In the genomic region with DNA sequence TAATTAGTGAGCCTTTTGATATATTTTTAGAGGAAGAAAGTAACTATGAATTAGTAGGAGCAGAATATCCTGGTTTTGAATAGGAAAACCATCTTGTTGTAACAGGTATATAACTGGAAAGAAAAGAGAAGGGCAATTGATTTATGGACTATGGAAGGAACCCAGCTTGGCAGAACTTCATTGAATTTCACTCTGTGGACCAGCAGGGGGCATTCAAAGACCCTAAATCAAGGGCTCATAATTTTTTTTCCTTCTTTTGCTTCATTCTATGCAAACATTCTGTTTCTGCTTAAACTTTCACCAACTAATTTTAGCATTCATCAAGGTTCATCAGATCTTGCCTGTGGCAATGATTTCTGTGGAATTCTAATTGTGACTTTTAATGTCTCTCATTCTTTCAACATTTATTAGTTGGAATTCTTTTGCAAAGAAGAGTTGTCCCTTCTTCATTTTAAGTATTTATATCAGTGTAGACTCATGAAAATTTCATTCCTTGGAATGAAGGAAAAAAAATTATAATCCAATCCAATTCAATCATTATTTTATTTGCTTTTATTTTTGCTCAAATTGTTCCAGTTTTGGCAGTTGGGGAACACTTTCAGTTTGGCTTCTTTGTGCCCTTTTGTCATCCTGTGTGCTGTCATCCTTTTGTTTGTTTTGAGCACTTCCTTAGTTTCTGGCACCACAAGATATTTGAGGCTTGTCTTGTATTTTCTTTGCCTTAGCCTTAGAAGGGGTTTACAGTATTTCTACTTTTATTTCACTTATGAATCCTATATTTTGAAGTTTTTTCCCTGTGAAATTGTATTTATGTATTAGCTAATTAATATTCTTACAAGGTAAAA, we compare ENCODE assay signal across 9 cellular contexts. TPM values are rescaled to one million over a fixed set of nuclear protein-coding genes. Genes with fewer than 3 reads are reported as not detected.
DNase-seq lines count a peak whose midpoint lies in the region; ATAC-seq, FAIRE-seq and TF ChIP-seq lines count a peak whose summit lies in the region.
"Had no signal": no experiment of that assay in that cellular context is flagged by ENCODE, and none has a peak within 500 bp of the region (broad histone marks: within the 10 kb centered on the region; RNA-seq: fewer than 3 reads in every experiment).

No MANE protein-coding gene starts in this region.

- peaks cover 14% of the 10 kb centered on the region for H3K4me1 ChIP-seq in endothelial cell of umbilical vein (ENCODE audit: control insufficient read depth, extremely low read depth, insufficient read depth, low read length)

- H3K4me3 Mint-ChIP-seq in T-helper 17 cell (peak overlapping the region; percentile 41), naive B cell (no peak overlapping the region)

- H3K27me3 Mint-ChIP-seq in T-helper 17 cell (no peaks in the 10 kb centered on the region), naive B cell (no peaks in the 10 kb centered on the region)

- H3K9me3 ChIP-seq in T-helper 17 cell (ENCODE audit: control insufficient read depth, low read length, poor library complexity, severe bottlenecking) (no peaks in the 10 kb centered on the region), endothelial cell of umbilical vein (replicated peaks; ENCODE audit: control insufficient read depth, insufficient read depth, low read length) (no peaks in the 10 kb centered on the region)

- H3K79me2 ChIP-seq in endothelial cell of umbilical vein (ENCODE audit: control insufficient read depth, insufficient read depth, low read length): no peaks in the 10 kb centered on the region

- peak overlapping the region; percentile 60 for H3K27ac ChIP-seq in endothelial cell of umbilical vein (ENCODE audit: insufficient read depth, low read depth, low read length)

- DNase-seq in AML-193 (lab: John Stamatoyannopoulos, UW) (peak; percentile 52 to 68), LHCN-M2 (ENCODE audit: low read depth) (peak; percentile 50), T-helper 17 cell (peak in 1 of 3 donors; percentile 18), endothelial cell of umbilical vein (ENCODE audit: low read depth, low spot score) (peak; percentile 69), naive B cell (peak; percentile 46)

- H3K9me1 ChIP-seq in endothelial cell of umbilical vein (replicated peaks; ENCODE audit: control insufficient read depth, extremely low read depth, insufficient read depth, low read length): no peaks in the 10 kb centered on the region

- H3K36me3 ChIP-seq in endothelial cell of umbilical vein (ENCODE audit: control insufficient read depth in 2 of 2, extremely low read depth in 1 of 2, insufficient read depth in 2 of 2, low read length in 2 of 2): no peaks in the 10 kb centered on the region

- H3K36me3 Mint-ChIP-seq in T-helper 17 cell (ENCODE audit: low read depth) (peaks cover 2% of the 10 kb centered on the region), naive B cell (peaks cover 0 to 8% of the 10 kb centered on the region in 2 donors)

- H2AFZ ChIP-seq in endothelial cell of umbilical vein (ENCODE audit: low read depth, low read length): no peak overlapping the region

- dilution Hi-C loops in endothelial cell of umbilical vein (cut with MboI; ENCODE audit: extremely low pct_ligation_motif_present, low sequenced_read_pairs): no loop called here

- ATAC-seq in T-helper 17 cell (peak; percentile 75), naive B cell (ENCODE audit: low read depth in 2 of 2) (peak; percentile 37 to 62), GM19324 (IDR thresholded peaks at IDR 0.05; ENCODE audit: low FRiP score, unreplicated experiment) (no peak), GM21576 (IDR thresholded peaks at IDR 0.05; ENCODE audit: unreplicated experiment) (no peak)

- POLR2A ChIA-PET in endothelial cell of umbilical vein (lab: Charles Lee): interaction anchor here (1.3 kb wide), 1 partner anchor 40 kb away, joined by 4 read pairs; a partner anchor contains a TSS

- no peak overlapping the region for H3K4me3 ChIP-seq in endothelial cell of umbilical vein (replicated peaks in 1 of 3; ENCODE audit: insufficient read depth in 1 of 3, low read depth in 1 of 3, low read length in 3 of 3)
- H3K4me3 ChIP-seq: skin epidermis had no signal

- no peaks in the 10 kb centered on the region for H3K9me3 Mint-ChIP-seq in naive B cell

- no peak for TF ChIP-seq POLR2A in endothelial cell of umbilical vein (IDR thresholded peaks at IDR 0.05; ENCODE audit: low read depth, low read length)

- H3K4me1 Mint-ChIP-seq in T-helper 17 cell: peaks cover 16% of the 10 kb centered on the region
- H3K4me1 Mint-ChIP-seq in naive B cell: peaks cover 0 to 23% (median 0%) of the 10 kb centered on the region in 3 donors

- H3K4me2 ChIP-seq in endothelial cell of umbilical vein (ENCODE audit: insufficient read depth, low read length): peak overlapping the region; percentile 46

- peak overlapping the region; percentile 29 for H3K9ac ChIP-seq in endothelial cell of umbilical vein (replicated peaks; ENCODE audit: extremely low read depth, insufficient read depth, low read length)

- intact Hi-C loops in endothelial cell of umbilical vein (cut with micrococcal nuclease): loop anchor here (1.0 to 5.0 kb wide), 4 partner anchors 416 to 863 kb away; no protein-coding TSS in a partner anchor

- TF ChIP-seq CTCF in GM12872 (IDR thresholded peaks at IDR 0.05; ENCODE audit: insufficient read depth, low read depth, low read length) (peak; percentile 70), endothelial cell of umbilical vein (IDR thresholded peaks at IDR 0.05; ENCODE audit: extremely low read depth in 1 of 2, insufficient read depth in 1 of 2, low read depth in 1 of 2, low read length in 2 of 2) (peak; percentile 51 to 59)

- no peaks in the 10 kb centered on the region for H4K20me1 ChIP-seq in endothelial cell of umbilical vein (replicated peaks; ENCODE audit: control insufficient read depth, extremely low read depth, insufficient read depth, low read length)

- FAIRE-seq in endothelial cell of umbilical vein (lab: Jason Lieb, UNC): peak; percentile 90

- BruUV-seq in endothelial cell of umbilical vein (replicated peaks; lab: Mats Ljungman, UMichigan): no TSS peak

- CTCF ChIA-PET in endothelial cell of umbilical vein (lab: Charles Lee): interaction anchor here (0.7 to 12.9 kb wide), 15 partner anchors 11 to 727 kb away, joined by 3 to 358 read pairs (median 4); no protein-coding TSS in a partner anchor

- H3K27me3 ChIP-seq in endothelial cell of umbilical vein (ENCODE audit: control insufficient read depth in 2 of 2, insufficient read depth in 2 of 2, low read length in 2 of 2): no peaks in the 10 kb centered on the region

- H3K27ac Mint-ChIP-seq in T-helper 17 cell (peak overlapping the region; percentile 78), naive B cell (peak overlapping the region in 4 of 6 donors; percentile 9 to 76 (median 36))

TF ChIP-seq in endothelial cell of umbilical vein, 7 proteins besides CTCF, POLR2A, EP300 and RAD21:
- TF ChIP-seq JUN (IDR thresholded peaks at IDR 0.05; ENCODE audit: borderline replicate concordance, insufficient read depth, insufficient read length, low read depth) (peak; percentile 3), EZH2 (IDR thresholded peaks at IDR 0.05; ENCODE audit: borderline replicate concordance, low read depth, low read length, severe bottlenecking) (no peak)
TF ChIP-seq in endothelial cell of umbilical vein: peak in this region for 1.

RNA-seq across cellular contexts. Expression of a gene that starts 30.4 kb away (rescaled TPM):
- 22.4 and 26.5 TPM in 2 replicates for total RNA-seq in LHCN-M2 (2014; rRNA removed)
- polyA plus RNA-seq in LHCN-M2 (2012): 22.2 TPM
- total RNA-seq in T-helper 17 cell: 10 to 100 TPM; 30.6 to 31.7 TPM
- total RNA-seq in endothelial cell of umbilical vein: 19.9 and 20.3 TPM in 2 replicates
- polyA plus RNA-seq in endothelial cell of umbilical vein: 12.3 and 13.7 TPM in 2 replicates
- polyA plus RNA-seq in endothelial cell of umbilical vein (2011; cell fraction: cytosol; rRNA removed): 17.0 and 17.9 TPM in 2 replicates
- 11.0 and 12.3 TPM in 2 replicates for polyA plus RNA-seq in endothelial cell of umbilical vein (2011; cell fraction: nucleus; rRNA removed)
- polyA plus RNA-seq in endothelial cell of umbilical vein (2012): 20.4 and 24.4 TPM in 2 replicates
- 44.6 and 53.4 TPM in 2 replicates for polyA minus RNA-seq in endothelial cell of umbilical vein
- polyA minus RNA-seq in endothelial cell of umbilical vein (2011; cell fraction: cytosol; rRNA and poly(A)+ RNA removed): 4.0 TPM
- polyA minus RNA-seq in endothelial cell of umbilical vein (2011; cell fraction: nucleus; rRNA and poly(A)+ RNA removed): 12.6 TPM in 2 replicates
- polyA plus RNA-seq in naive B cell (ENCODE audit: low read depth in 6 of 6): 10 to 100 TPM; 15.8 to 30.2 (median 21.8) TPM

RNA-seq across cellular contexts. Expression of a gene that starts 39.9 kb away (rescaled TPM):
- total RNA-seq in LHCN-M2 (2014; rRNA removed) (23.0 and 26.6 TPM in 2 replicates), T-helper 17 cell (100 to 1,000 TPM; 682 to 814 TPM), endothelial cell of umbilical vein (27.4 and 28.9 TPM in 2 replicates)
- 7.9 TPM for polyA plus RNA-seq in LHCN-M2 (2012)
- polyA plus RNA-seq in endothelial cell of umbilical vein (16.7 and 17.5 TPM in 2 replicates), naive B cell (ENCODE audit: low read depth in 6 of 6) (10 to 100 TPM in 5 of 6 donors, 1 to 10 TPM in 1; 7.4 to 28.5 (median 21.9) TPM)
- polyA plus RNA-seq in endothelial cell of umbilical vein (2011; cell fraction: cytosol; rRNA removed): 10.3 and 20.3 TPM in 2 replicates
- 182 and 220 TPM in 2 replicates for polyA plus RNA-seq in endothelial cell of umbilical vein (2011; cell fraction: nucleus; rRNA removed)
- 9.2 and 13.5 TPM in 2 replicates for polyA plus RNA-seq in endothelial cell of umbilical vein (2012)
- 87.4 and 102 TPM in 2 replicates for polyA minus RNA-seq in endothelial cell of umbilical vein
- 14.0 TPM for polyA minus RNA-seq in endothelial cell of umbilical vein (2011; cell fraction: cytosol; rRNA and poly(A)+ RNA removed)
- polyA minus RNA-seq in endothelial cell of umbilical vein (2011; cell fraction: nucleus; rRNA and poly(A)+ RNA removed): 237 and 251 TPM in 2 replicates

Comparison
In these comparisons a context has a peak if more than half of its experiments do, and no peak if none do; other contexts are left out.
1. ATAC-seq: peak in T-helper 17 cell (single experiment) and naive B cell (2 of 2); none in GM19324 (single experiment) and GM21576 (single experiment).
2. RNA of a gene that starts 39.9 kb away (total RNA-seq): 682 to 814 TPM in T-helper 17 cell; 27.4 to 28.9 TPM in endothelial cell of umbilical vein and 23.0 to 26.6 TPM in LHCN-M2; every median in the first group is over 10 times any median in the second.